ENCODE assay signal across 8 cellular contexts in the genomic region with DNA sequence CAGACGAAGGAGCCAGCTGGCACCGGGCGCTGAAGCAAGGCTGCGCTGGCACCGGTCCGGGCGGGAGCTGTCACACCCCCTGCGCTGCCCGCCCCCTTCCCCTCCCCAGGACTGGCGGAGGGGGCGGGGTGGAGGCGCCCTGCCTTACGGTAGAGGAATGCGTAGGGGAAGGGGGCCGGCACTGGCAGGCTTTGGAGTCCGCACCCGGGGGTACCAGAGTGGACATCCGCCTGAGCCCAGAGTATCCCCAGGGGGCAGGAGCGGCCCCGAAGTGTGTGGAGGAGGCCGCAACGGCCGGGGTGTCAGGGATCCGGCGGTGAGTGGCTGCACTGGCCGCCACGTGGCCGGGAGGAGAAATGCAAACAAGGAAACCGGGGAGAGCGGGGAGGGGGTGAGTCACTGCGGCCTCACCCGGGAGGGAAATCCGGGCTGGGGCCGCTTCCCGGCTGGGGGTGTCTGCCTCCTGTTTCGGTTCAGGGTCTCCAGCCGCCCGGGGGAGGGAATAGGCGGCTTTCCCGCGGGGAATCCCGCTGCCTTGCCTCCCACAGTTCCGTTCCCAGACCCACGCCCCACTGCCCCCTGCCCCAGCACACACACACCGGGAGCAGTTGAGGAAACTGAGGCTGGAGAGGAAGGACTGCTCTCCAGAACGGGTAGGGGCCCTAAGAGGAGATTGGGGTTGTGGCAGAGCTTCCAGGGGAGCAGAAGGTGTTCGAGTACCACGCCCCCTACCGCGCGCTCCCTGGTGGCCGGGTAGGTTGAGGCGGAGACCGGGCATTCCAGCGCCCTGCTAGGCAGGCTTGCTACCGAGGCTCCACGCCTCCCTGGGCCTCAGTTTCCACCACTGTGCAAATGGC. TPM values are rescaled to one million over a fixed set of nuclear protein-coding genes. Genes with fewer than 3 reads are reported as not detected.
DNase-seq lines count a peak whose midpoint lies in the region; ATAC-seq and TF ChIP-seq lines count a peak whose summit lies in the region.

A gene with protein sequence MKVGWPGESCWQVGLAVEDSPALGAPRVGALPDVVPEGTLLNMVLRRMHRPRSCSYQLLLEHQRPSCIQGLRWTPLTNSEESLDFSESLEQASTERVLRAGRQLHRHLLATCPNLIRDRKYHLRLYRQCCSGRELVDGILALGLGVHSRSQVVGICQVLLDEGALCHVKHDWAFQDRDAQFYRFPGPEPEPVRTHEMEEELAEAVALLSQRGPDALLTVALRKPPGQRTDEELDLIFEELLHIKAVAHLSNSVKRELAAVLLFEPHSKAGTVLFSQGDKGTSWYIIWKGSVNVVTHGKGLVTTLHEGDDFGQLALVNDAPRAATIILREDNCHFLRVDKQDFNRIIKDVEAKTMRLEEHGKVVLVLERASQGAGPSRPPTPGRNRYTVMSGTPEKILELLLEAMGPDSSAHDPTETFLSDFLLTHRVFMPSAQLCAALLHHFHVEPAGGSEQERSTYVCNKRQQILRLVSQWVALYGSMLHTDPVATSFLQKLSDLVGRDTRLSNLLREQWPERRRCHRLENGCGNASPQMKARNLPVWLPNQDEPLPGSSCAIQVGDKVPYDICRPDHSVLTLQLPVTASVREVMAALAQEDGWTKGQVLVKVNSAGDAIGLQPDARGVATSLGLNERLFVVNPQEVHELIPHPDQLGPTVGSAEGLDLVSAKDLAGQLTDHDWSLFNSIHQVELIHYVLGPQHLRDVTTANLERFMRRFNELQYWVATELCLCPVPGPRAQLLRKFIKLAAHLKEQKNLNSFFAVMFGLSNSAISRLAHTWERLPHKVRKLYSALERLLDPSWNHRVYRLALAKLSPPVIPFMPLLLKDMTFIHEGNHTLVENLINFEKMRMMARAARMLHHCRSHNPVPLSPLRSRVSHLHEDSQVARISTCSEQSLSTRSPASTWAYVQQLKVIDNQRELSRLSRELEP (minus strand): TSS at position 47 of the 857 bp plus-strand sequence. CDS start 324 bp downstream, outside the sequence.

- intact Hi-C loops in Caco-2 (cut with micrococcal nuclease; ENCODE audit: unreplicated experiment): loop anchor here (1.0 to 2.0 kb wide), 4 partner anchors 9 to 44 kb away; a partner anchor contains a TSS

- H3K27me3 Mint-ChIP-seq in Caco-2 (ENCODE audit: insufficient read depth, unreplicated experiment): no peaks in the 10 kb centered on the region
- no peaks in the 10 kb centered on the region for H3K27me3 Mint-ChIP-seq in activated naive CD4-positive, alpha-beta T cell treated with anti-CD3 and anti-CD28 coated beads, Interleukin-2, amount 50 U/mL, for 24 hours

- no peaks in the 10 kb centered on the region for H3K36me3 Mint-ChIP-seq in Caco-2 (ENCODE audit: insufficient read depth, unreplicated experiment)
- H3K36me3 Mint-ChIP-seq in activated naive CD4-positive, alpha-beta T cell treated with anti-CD3 and anti-CD28 coated beads, Interleukin-2, amount 50 U/mL, for 24 hours: no peaks in the 10 kb centered on the region

- peaks cover 10% of the 10 kb centered on the region for H3K4me1 Mint-ChIP-seq in Caco-2 (ENCODE audit: low read depth, unreplicated experiment)
- H3K4me1 Mint-ChIP-seq in activated naive CD4-positive, alpha-beta T cell treated with anti-CD3 and anti-CD28 coated beads, Interleukin-2, amount 50 U/mL, for 24 hours: peaks cover 11% of the 10 kb centered on the region

- TSS peak; percentile 50 for BruUV-seq in Caco-2 (replicated peaks; lab: Mats Ljungman, UMichigan)

- peak within 1 kb of the TSS; percentile 52 for H3K4me3 ChIP-seq in Caco-2 (ENCODE audit: low read depth, low read length)
- peak within 1 kb of the TSS; percentile 63 for H3K4me3 ChIP-seq in SJCRH30
- peak within 1 kb of the TSS; percentile 84 for H3K4me3 ChIP-seq in thoracic aorta

- H3K9me3 Mint-ChIP-seq in Caco-2 (ENCODE audit: unreplicated experiment): no peaks in the 10 kb centered on the region
- H3K9me3 Mint-ChIP-seq in activated naive CD4-positive, alpha-beta T cell treated with anti-CD3 and anti-CD28 coated beads, Interleukin-2, amount 50 U/mL, for 24 hours: no peaks in the 10 kb centered on the region

- TF ChIP-seq CTCF in Caco-2 (IDR thresholded peaks at IDR 0.05; ENCODE audit: insufficient read depth in 1 of 2, low read depth in 1 of 2, low read length in 1 of 2, severe bottlenecking in 1 of 2, unreplicated experiment in 1 of 2) (peak; percentile 82 to 85), thoracic aorta (IDR thresholded peaks at IDR 0.05) (peak; percentile 69)

- no peak within 1 kb of the TSS for H3K27ac ChIP-seq in SJCRH30
- peak within 1 kb of the TSS; percentile 86 to 87 for H3K27ac ChIP-seq in thoracic aorta

- CTCF ChIA-PET in Caco-2 (lab: Charles Lee): interaction anchor here (0.6 to 3.9 kb wide), 12 partner anchors 9 to 107 kb away, joined by 3 to 55 read pairs (median 5); a partner anchor contains a TSS

- DNase-seq in Caco-2: peak; percentile 85 to 90
- DNase-seq in HuH-7.5 (ENCODE audit: low spot score): peak; percentile 94
- peak; percentile 85 to 87 for DNase-seq in SJCRH30
- DNase-seq in globus pallidus (ENCODE audit: low spot score): peak; percentile 92
- DNase-seq in nucleus accumbens (lab: John Stamatoyannopoulos, UW): peak in 54 of 56 donors; percentile 56 to 98 (median 92)
- peak; percentile 66 for DNase-seq in thoracic aorta (ENCODE audit: low spot score)

- peak within 1 kb of the TSS; percentile 56 for H3K27ac Mint-ChIP-seq in Caco-2 (ENCODE audit: unreplicated experiment)
- H3K27ac Mint-ChIP-seq in activated naive CD4-positive, alpha-beta T cell treated with anti-CD3 and anti-CD28 coated beads, Interleukin-2, amount 50 U/mL, for 24 hours: peak within 1 kb of the TSS; percentile 68

- H3K27me3 ChIP-seq in Caco-2 (replicated peaks; ENCODE audit: control insufficient read depth, insufficient read depth, low read length) (no peaks in the 10 kb centered on the region), SJCRH30 (peaks cover 4% of the 10 kb centered on the region; the same call in 1 of the 2 replicates), thoracic aorta (replicated peaks; ENCODE audit: insufficient read depth) (no peaks in the 10 kb centered on the region)

- H3K36me3 ChIP-seq in Caco-2 (ENCODE audit: control insufficient read depth, insufficient read depth, low read length) (no peaks in the 10 kb centered on the region), SJCRH30 (no peaks in the 10 kb centered on the region), thoracic aorta (no peaks in the 10 kb centered on the region)

- POLR2A ChIA-PET in Caco-2 (lab: Charles Lee): interaction anchor here (0.5 to 0.8 kb wide), 2 partner anchors 9 to 62 kb away, joined by 3 to 8 read pairs; no protein-coding TSS in a partner anchor

- ATAC-seq in GM19468 (IDR thresholded peaks at IDR 0.05; ENCODE audit: extremely low read depth, unreplicated experiment) (peak; percentile 21), thoracic aorta (ENCODE audit: insufficient number of reproducible peaks, low FRiP score, low read depth) (peak; percentile 78)

- H3K4me1 ChIP-seq in Caco-2 (peaks cover 18% of the 10 kb centered on the region), SJCRH30 (peaks cover 6% of the 10 kb centered on the region), thoracic aorta (ENCODE audit: control insufficient read depth in 1 of 2, low read depth in 2 of 2) (peaks cover 25 to 60% of the 10 kb centered on the region in 2 donors)

- H3K9me3 ChIP-seq in Caco-2: no peaks in the 10 kb centered on the region
- H3K9me3 ChIP-seq in SJCRH30 (replicated peaks): no peaks in the 10 kb centered on the region
- H3K9me3 ChIP-seq in thoracic aorta: no peaks in the 10 kb centered on the region

- peak within 1 kb of the TSS; percentile 80 for H3K4me3 Mint-ChIP-seq in Caco-2 (ENCODE audit: unreplicated experiment)
- peak within 1 kb of the TSS; percentile 71 for H3K4me3 Mint-ChIP-seq in activated naive CD4-positive, alpha-beta T cell treated with anti-CD3 and anti-CD28 coated beads, Interleukin-2, amount 50 U/mL, for 24 hours

RNA-seq across cellular contexts. Expression of the gene that starts here (rescaled TPM):
- 1.2 and 2.3 TPM in 2 replicates for total RNA-seq in Caco-2 (2022)
- total RNA-seq in SJCRH30 (2014; rRNA removed; shearing (Covaris generic)): 0.49 and 0.68 TPM in 2 replicates
- 10 to 100 TPM; 40.9 to 77.4 TPM for total RNA-seq in thoracic aorta

Comparison
In these comparisons a context has a peak if more than half of its experiments do, and no peak if none do; other contexts are left out.
1. RNA of the gene that starts here (total RNA-seq): 40.9 to 77.4 TPM in thoracic aorta; 1.2 to 2.3 TPM in Caco-2 and 0.49 to 0.68 TPM in SJCRH30; every median in the first group is over 10 times any median in the second.
2. Peak in DNase-seq and H3K4me3 ChIP-seq in SJCRH30; RNA of the gene not detected or under 1 TPM.
3. Peak in every context shown above with its lines, with median percentiles within 50 percentile points of each other: DNase-seq and H3K4me3 ChIP-seq.